In genomic region chr11:57544566-57544965, GRCh38 we compare ENCODE assay signal across 20 cellular contexts. TPM values are rescaled to one million over a fixed set of nuclear protein-coding genes. Genes with fewer than 3 reads are reported as not detected.
DNase-seq lines count a peak whose midpoint lies in the region; ATAC-seq, FAIRE-seq and TF ChIP-seq lines count a peak whose summit lies in the region.
"Had no signal": no experiment of that assay in that cellular context is flagged by ENCODE, and none has a peak within 500 bp of the region (broad histone marks: within the 10 kb centered on the region; RNA-seq: fewer than 3 reads in every experiment).

No MANE protein-coding gene starts in this region.

- no peaks in the 10 kb centered on the region for H3K79me2 ChIP-seq in K562 (ENCODE audit: control insufficient read depth, insufficient read depth, low read length)

- POLR2A ChIA-PET in K562 (lab: Yijun Ruan, JAX): interaction anchor here (0.6 to 1.2 kb wide), 3 partner anchors 9 to 53 kb away, joined by 3 read pairs; partner anchors contain the start of gene UBE2L6

- ATAC-seq in K562: no peak
- peak in 1 of 2 donors; percentile 53 for ATAC-seq in gastrocnemius medialis

- TF ChIP-seq EP300 in K562 (IDR thresholded peaks at IDR 0.05; ENCODE audit: low read length): no peak

- 9% methylated on average over 4 of the region's 6 CpGs for whole genome bisulfite sequencing in K562 (ENCODE audit: insufficient coverage, low coverage, missing lambda C conversion rate)

- H3K9me1 ChIP-seq in K562 (ENCODE audit: control insufficient read depth, insufficient read depth, low read length): no peaks in the 10 kb centered on the region

- H2AFZ ChIP-seq in K562 (ENCODE audit: low read depth, low read length): no peak overlapping the region

- in situ Hi-C loops in K562 (cut with MboI) (no loop called here), gastrocnemius medialis (cut with MboI; ENCODE audit: low sequenced_read_pairs in 4 of 4) (no loop called here), GM13977 (cut with MboI; ENCODE audit: low pct_unique_long_range_greater_than_20kb, low sequenced_read_pairs, unreplicated experiment) (no loop called here)

- peaks cover 6 to 9% of the 10 kb centered on the region in 2 experiments; a peak in 4 of 5 replicates for H3K4me1 ChIP-seq in K562 (replicated peaks in 1 of 2; ENCODE audit: control insufficient read depth in 2 of 2, insufficient read depth in 2 of 2, low read length in 2 of 2)
- H3K4me1 ChIP-seq in gastrocnemius medialis: peaks cover 38 to 41% of the 10 kb centered on the region in 2 donors
- H3K4me1 ChIP-seq: HAP-1 had no signal

- no peaks in the 10 kb centered on the region for H3K9me3 ChIP-seq in K562 (replicated peaks; ENCODE audit: control insufficient read depth, insufficient read depth, low read depth, low read length)
- no peaks in the 10 kb centered on the region for H3K9me3 ChIP-seq in gastrocnemius medialis
- H3K9me3 ChIP-seq: BLaER1, HAP-1 had no signal

- intact Hi-C loops in K562 (cut with micrococcal nuclease) (no loop called here), gastrocnemius medialis (cut with DNase I; ENCODE audit: low total_unique reads) (no loop called here)

- H3K27me3 ChIP-seq in K562 (ENCODE audit: control insufficient read depth in 2 of 2, insufficient read depth in 2 of 2, low read length in 2 of 2): peaks cover 0 to 14% of the 10 kb centered on the region in 2 experiments; a peak in 2 of 5 replicates
- H3K27me3 ChIP-seq in gastrocnemius medialis: no peaks in the 10 kb centered on the region
- H3K27me3 ChIP-seq: BLaER1 had no signal

- H3K4me3 ChIP-seq in K562 (no peak overlapping the region), gastrocnemius medialis (no peak overlapping the region)
- H3K4me3 ChIP-seq: BLaER1, HAP-1 had no signal

- TF ChIP-seq CTCF in K562 (IDR thresholded peaks at IDR 0.05 in 2 of 3, conservative IDR thresholded peaks at IDR 0.05 in 1 of 3; ENCODE audit: insufficient read depth in 2 of 3, low read depth in 1 of 3, low read length in 3 of 3) (no peak), gastrocnemius medialis (IDR thresholded peaks at IDR 0.05 in 4 of 5, conservative IDR thresholded peaks at IDR 0.05 in 1 of 5) (no peak), GM13977 (IDR thresholded peaks at IDR 0.05; ENCODE audit: extremely low read depth, insufficient read depth, missing control alignments) (no peak)

- CTCF ChIA-PET in K562 (lab: Yijun Ruan, JAX; ENCODE audit: low intra/inter-chr PET ratio): no interaction called here

- FAIRE-seq in K562 (lab: Jason Lieb, UNC): no peak
- FAIRE-seq: GM12892 had no signal

- TF ChIP-seq POLR2A in K562 (conservative IDR thresholded peaks at IDR 0.05) (no peak), gastrocnemius medialis (IDR thresholded peaks at IDR 0.05) (no peak)

- no peak overlapping the region for H3K9ac ChIP-seq in K562 (ENCODE audit: insufficient read depth in 1 of 2, low read depth in 2 of 2, low read length in 2 of 2)
- H3K9ac ChIP-seq: BLaER1 had no signal

- H3K36me3 ChIP-seq in K562 (ENCODE audit: control insufficient read depth, insufficient read depth, low read length) (no peaks in the 10 kb centered on the region), gastrocnemius medialis (peaks cover 0 to 10% of the 10 kb centered on the region in 2 donors)
- H3K36me3 ChIP-seq: HAP-1 had no signal

- TF ChIP-seq RAD21 in K562 (CRISPR knock-in tag; conservative IDR thresholded peaks at IDR 0.05 in 1 of 2, IDR thresholded peaks at IDR 0.05 in 1 of 2): no peak

- no peak overlapping the region for H3K4me2 ChIP-seq in K562 (ENCODE audit: insufficient read depth, low read length)
- H3K4me2 ChIP-seq: BLaER1 had no signal

- no TSS peak for BruUV-seq in K562 (replicated peaks; lab: Mats Ljungman, UMichigan)

- H3K27ac ChIP-seq in K562 (ENCODE audit: extremely low read depth, low read depth, low read length): no peak overlapping the region
- peak overlapping the region; percentile 89 to 96 (median 92) for H3K27ac ChIP-seq in gastrocnemius medialis
- H3K27ac ChIP-seq: BLaER1 had no signal

- peak; percentile 81 for DNase-seq in D341Med (ENCODE audit: low spot score)
- DNase-seq in NCI-H82 (lab: John Stamatoyannopoulos, UW): peak; percentile 96
- no peak for DNase-seq in K562 (ENCODE audit: extremely low read depth in 1 of 4, low spot score in 3 of 4)
- no peak for DNase-seq in gastrocnemius medialis
- no peak for DNase-seq in NCI-H187 treated with DMSO at 0.1 percent for 48 hours (lab: John Stamatoyannopoulos, UW)
- no peak for DNase-seq in RPMI8226
- DNase-seq in GM13977 (ENCODE audit: low spot score): no peak
- DNase-seq: 8988T; CD4-positive, alpha-beta memory T cell; DMS153; DMS79; GDM1; GOT3 had no signal

- no peaks in the 10 kb centered on the region for H4K20me1 ChIP-seq in K562 (replicated peaks; ENCODE audit: control insufficient read depth, insufficient read depth, low read length)
- H4K20me1 ChIP-seq: BLaER1 had no signal

RNA-seq across cellular contexts. Expression of gene SMTNL1, which starts 7.2 kb away (rescaled TPM):
- total RNA-seq in K562 (2011; cell fraction: chromatin; rRNA removed; ENCODE audit: low replicate concordance): not detected in 2 replicates
- total RNA-seq in K562 (2011; cell fraction: nucleolus; rRNA removed): not detected in 2 replicates
- total RNA-seq in K562 (2011; cell fraction: nucleoplasm; rRNA removed): not detected in 2 replicates
- total RNA-seq in K562 (2014; rRNA removed): not detected in 2 replicates
- total RNA-seq in K562 (2014; rRNA removed; fragmentation: Illumina TruSeq; extraction: Trizol): not detected in 2 replicates
- total RNA-seq in K562 (2015; rRNA removed; fragmentation: Illumina TruSeq; extraction: Trizol): not detected in 2 replicates
- total RNA-seq in K562 (2021): not detected in 2 replicates
- not detected in 2 replicates for polyA plus RNA-seq in K562 (2011; rRNA removed)
- polyA plus RNA-seq in K562 (2011; cell fraction: cytosol; rRNA removed): not detected in 2 replicates
- not detected in 2 replicates for polyA plus RNA-seq in K562 (2011; cell fraction: nucleus; rRNA removed)
- polyA plus RNA-seq in K562 (2012): 0.30 TPM in 1 of 2 replicates, not detected in the other
- not detected in 2 replicates for polyA plus RNA-seq in K562 (2014; fragmentation: Illumina TruSeq; extraction: Trizol)
- not detected for polyA plus RNA-seq in K562 (2014; fragmentation: Nextera tagmentation; extraction: Ambion mirVana)
- not detected in 2 replicates for polyA plus RNA-seq in K562 (2014; rRNA removed)
- polyA minus RNA-seq in K562 (2011; rRNA and poly(A)+ RNA removed): not detected in 2 replicates
- not detected in 2 replicates for polyA minus RNA-seq in K562 (2011; cell fraction: cytosol; rRNA and poly(A)+ RNA removed)
- not detected in 2 replicates for polyA minus RNA-seq in K562 (2011; cell fraction: nucleus; rRNA and poly(A)+ RNA removed)
- 10 to 100 TPM; 23.0 to 52.7 (median 43.4) TPM for total RNA-seq in gastrocnemius medialis
- total RNA-seq: A673; CD4-positive, alpha-beta memory T cell; Daoy had no signal
- polyA plus RNA-seq: AG04450, CD14-positive monocyte had no signal

RNA-seq across cellular contexts. Expression of gene TIMM10, which starts 14.0 kb away (rescaled TPM):
- 16.6 and 31.9 TPM in 2 replicates for total RNA-seq in K562 (2011; cell fraction: chromatin; rRNA removed; ENCODE audit: low replicate concordance)
- total RNA-seq in K562 (2011; cell fraction: nucleolus; rRNA removed): 45.1 and 48.4 TPM in 2 replicates
- 37.1 and 40.2 TPM in 2 replicates for total RNA-seq in K562 (2011; cell fraction: nucleoplasm; rRNA removed)
- 172 and 189 TPM in 2 replicates for total RNA-seq in K562 (2014; rRNA removed)
- 86.1 and 109 TPM in 2 replicates for total RNA-seq in K562 (2014; rRNA removed; fragmentation: Illumina TruSeq; extraction: Trizol)
- 119 and 130 TPM in 2 replicates for total RNA-seq in K562 (2015; rRNA removed; fragmentation: Illumina TruSeq; extraction: Trizol)
- 159 and 166 TPM in 2 replicates for total RNA-seq in K562 (2021)
- 133 and 155 TPM in 2 replicates for polyA plus RNA-seq in K562 (2011; rRNA removed)
- polyA plus RNA-seq in K562 (2011; cell fraction: cytosol; rRNA removed): 183 and 188 TPM in 2 replicates
- 68.3 and 76.8 TPM in 2 replicates for polyA plus RNA-seq in K562 (2011; cell fraction: nucleus; rRNA removed)
- 64.2 and 162 TPM in 2 replicates for polyA plus RNA-seq in K562 (2012)
- 158 and 183 TPM in 2 replicates for polyA plus RNA-seq in K562 (2014; fragmentation: Illumina TruSeq; extraction: Trizol)
- polyA plus RNA-seq in K562 (2014; fragmentation: Nextera tagmentation; extraction: Ambion mirVana): 100 to 1,000 TPM; 493 to 553 TPM
- polyA plus RNA-seq in K562 (2014; rRNA removed): 199 and 222 TPM in 2 replicates
- 67.5 and 72.6 TPM in 2 replicates for polyA minus RNA-seq in K562 (2011; rRNA and poly(A)+ RNA removed)
- 17.3 and 37.4 TPM in 2 replicates for polyA minus RNA-seq in K562 (2011; cell fraction: cytosol; rRNA and poly(A)+ RNA removed)
- polyA minus RNA-seq in K562 (2011; cell fraction: nucleus; rRNA and poly(A)+ RNA removed): 13.5 and 21.9 TPM in 2 replicates
- total RNA-seq in gastrocnemius medialis: 10 to 100 TPM; 45.4 to 61.7 (median 49.5) TPM

RNA-seq across cellular contexts. Expression of gene UBE2L6, which starts 22.9 kb away (rescaled TPM):
- 2.0 and 3.5 TPM in 2 replicates for total RNA-seq in K562 (2011; cell fraction: chromatin; rRNA removed; ENCODE audit: low replicate concordance)
- 1.8 and 2.6 TPM in 2 replicates for total RNA-seq in K562 (2011; cell fraction: nucleolus; rRNA removed)
- 2.4 and 3.6 TPM in 2 replicates for total RNA-seq in K562 (2011; cell fraction: nucleoplasm; rRNA removed)
- total RNA-seq in K562 (2014; rRNA removed) (7.7 and 11.8 TPM in 2 replicates), K562 (2014; rRNA removed; fragmentation: Illumina TruSeq; extraction: Trizol) (6.4 and 7.9 TPM in 2 replicates), K562 (2015; rRNA removed; fragmentation: Illumina TruSeq; extraction: Trizol) (9.1 and 10.9 TPM in 2 replicates), K562 (2021) (9.7 and 9.8 TPM in 2 replicates), gastrocnemius medialis (1 to 10 TPM; 5.5 to 9.0 (median 6.7) TPM)
- polyA plus RNA-seq in K562 (2011; rRNA removed) (5.4 and 5.9 TPM in 2 replicates), K562 (2014; fragmentation: Illumina TruSeq; extraction: Trizol) (13.2 and 15.7 TPM in 2 replicates), K562 (2014; fragmentation: Nextera tagmentation; extraction: Ambion mirVana) (10 to 100 TPM; 21.5 to 24.9 TPM), K562 (2014; rRNA removed) (9.8 and 11.1 TPM in 2 replicates)
- polyA plus RNA-seq in K562 (2011; cell fraction: cytosol; rRNA removed): 11.2 and 16.3 TPM in 2 replicates
- 2.8 and 4.5 TPM in 2 replicates for polyA plus RNA-seq in K562 (2011; cell fraction: nucleus; rRNA removed)
- polyA plus RNA-seq in K562 (2012): 33.5 and 84.9 TPM in 2 replicates
- polyA minus RNA-seq in K562 (2011; rRNA and poly(A)+ RNA removed): 5.3 and 6.6 TPM in 2 replicates
- polyA minus RNA-seq in K562 (2011; cell fraction: cytosol; rRNA and poly(A)+ RNA removed): 3.4 TPM in 2 replicates
- 1.1 and 2.6 TPM in 2 replicates for polyA minus RNA-seq in K562 (2011; cell fraction: nucleus; rRNA and poly(A)+ RNA removed)

RNA-seq across cellular contexts. Expression of gene SLC43A1, which starts 29.1 kb away (rescaled TPM):
- total RNA-seq in K562 (2011; cell fraction: chromatin; rRNA removed; ENCODE audit: low replicate concordance): 70.0 and 187 TPM in 2 replicates
- 140 and 142 TPM in 2 replicates for total RNA-seq in K562 (2011; cell fraction: nucleolus; rRNA removed)
- total RNA-seq in K562 (2011; cell fraction: nucleoplasm; rRNA removed): 97.5 and 106 TPM in 2 replicates
- total RNA-seq in K562 (2014; rRNA removed) (32.0 and 36.4 TPM in 2 replicates), K562 (2014; rRNA removed; fragmentation: Illumina TruSeq; extraction: Trizol) (14.8 and 17.3 TPM in 2 replicates), K562 (2015; rRNA removed; fragmentation: Illumina TruSeq; extraction: Trizol) (16.1 and 17.8 TPM in 2 replicates), K562 (2021) (41.8 and 42.9 TPM in 2 replicates), gastrocnemius medialis (10 to 100 TPM in 3 of 4 donors, 1 to 10 TPM in 1; 7.4 to 35.1 (median 15.8) TPM)
- polyA plus RNA-seq in K562 (2011; rRNA removed) (24.6 and 30.6 TPM in 2 replicates), K562 (2014; fragmentation: Illumina TruSeq; extraction: Trizol) (33.4 and 37.3 TPM in 2 replicates), K562 (2014; fragmentation: Nextera tagmentation; extraction: Ambion mirVana) (1 to 10 TPM; 2.6 to 3.8 TPM), K562 (2014; rRNA removed) (29.9 and 30.6 TPM in 2 replicates)
- 32.9 and 51.5 TPM in 2 replicates for polyA plus RNA-seq in K562 (2011; cell fraction: cytosol; rRNA removed)
- polyA plus RNA-seq in K562 (2011; cell fraction: nucleus; rRNA removed): 72.6 and 94.2 TPM in 2 replicates
- polyA plus RNA-seq in K562 (2012): 24.9 and 86.3 TPM in 2 replicates
- polyA minus RNA-seq in K562 (2011; rRNA and poly(A)+ RNA removed): 23.7 and 32.9 TPM in 2 replicates
- 24.3 and 29.1 TPM in 2 replicates for polyA minus RNA-seq in K562 (2011; cell fraction: cytosol; rRNA and poly(A)+ RNA removed)
- polyA minus RNA-seq in K562 (2011; cell fraction: nucleus; rRNA and poly(A)+ RNA removed): 38.5 and 48.2 TPM in 2 replicates

RNA-seq across cellular contexts. Expression of gene SERPING1, which starts 52.9 kb away (rescaled TPM):
- total RNA-seq in K562 (2011; cell fraction: chromatin; rRNA removed; ENCODE audit: low replicate concordance): 0.44 TPM in 1 of 2 replicates, not detected in the other
- total RNA-seq in K562 (2011; cell fraction: nucleolus; rRNA removed): 0.33 TPM in 1 of 2 replicates, not detected in the other
- total RNA-seq in K562 (2011; cell fraction: nucleoplasm; rRNA removed): 0.37 and 0.46 TPM in 2 replicates
- not detected in 2 replicates for total RNA-seq in K562 (2014; rRNA removed)
- not detected in 2 replicates for total RNA-seq in K562 (2014; rRNA removed; fragmentation: Illumina TruSeq; extraction: Trizol)
- 0.14 TPM in 1 of 2 replicates, not detected in the other for total RNA-seq in K562 (2015; rRNA removed; fragmentation: Illumina TruSeq; extraction: Trizol)
- 0.94 and 1.00 TPM in 2 replicates for total RNA-seq in K562 (2021)
- 0.10 and 0.31 TPM in 2 replicates for polyA plus RNA-seq in K562 (2011; rRNA removed)
- 0.37 and 0.40 TPM in 2 replicates for polyA plus RNA-seq in K562 (2011; cell fraction: cytosol; rRNA removed)
- 0.18 and 0.48 TPM in 2 replicates for polyA plus RNA-seq in K562 (2011; cell fraction: nucleus; rRNA removed)
- 0.30 and 1.2 TPM in 2 replicates for polyA plus RNA-seq in K562 (2012)
- polyA plus RNA-seq in K562 (2014; fragmentation: Illumina TruSeq; extraction: Trizol): 0.08 and 0.31 TPM in 2 replicates
- under 1 TPM; 0.21 to 0.30 TPM for polyA plus RNA-seq in K562 (2014; fragmentation: Nextera tagmentation; extraction: Ambion mirVana)
- polyA plus RNA-seq in K562 (2014; rRNA removed): 0.20 and 0.55 TPM in 2 replicates
- not detected in 2 replicates for polyA minus RNA-seq in K562 (2011; rRNA and poly(A)+ RNA removed)
- not detected in 2 replicates for polyA minus RNA-seq in K562 (2011; cell fraction: cytosol; rRNA and poly(A)+ RNA removed)
- 0.13 TPM in 1 of 2 replicates, not detected in the other for polyA minus RNA-seq in K562 (2011; cell fraction: nucleus; rRNA and poly(A)+ RNA removed)
- total RNA-seq in gastrocnemius medialis: 100 to 1,000 TPM in 3 of 4 donors, 10 to 100 TPM in 1; 90.0 to 171 (median 106) TPM
- total RNA-seq: CD4-positive, alpha-beta memory T cell; Daoy had no signal
- polyA plus RNA-seq: CD4-positive, alpha-beta memory T cell had no signal

Comparison
In these comparisons a context has a peak if more than half of its experiments do, and no peak if none do; other contexts are left out.
1. DNase-seq: peak in D341Med (single experiment) and NCI-H82 (single experiment); none in K562 (0 of 4), gastrocnemius medialis (0 of 2), NCI-H187 treated with DMSO at 0.1 percent for 48 hours (single experiment), RPMI8226 (single experiment) and GM13977 (single experiment).
2. RNA of gene SMTNL1, which starts 7.2 kb away (total RNA-seq): 23.0 to 52.7 TPM in gastrocnemius medialis; not detected in K562; every median in the first group is over 10 times any median in the second.